In the genomic region with DNA sequence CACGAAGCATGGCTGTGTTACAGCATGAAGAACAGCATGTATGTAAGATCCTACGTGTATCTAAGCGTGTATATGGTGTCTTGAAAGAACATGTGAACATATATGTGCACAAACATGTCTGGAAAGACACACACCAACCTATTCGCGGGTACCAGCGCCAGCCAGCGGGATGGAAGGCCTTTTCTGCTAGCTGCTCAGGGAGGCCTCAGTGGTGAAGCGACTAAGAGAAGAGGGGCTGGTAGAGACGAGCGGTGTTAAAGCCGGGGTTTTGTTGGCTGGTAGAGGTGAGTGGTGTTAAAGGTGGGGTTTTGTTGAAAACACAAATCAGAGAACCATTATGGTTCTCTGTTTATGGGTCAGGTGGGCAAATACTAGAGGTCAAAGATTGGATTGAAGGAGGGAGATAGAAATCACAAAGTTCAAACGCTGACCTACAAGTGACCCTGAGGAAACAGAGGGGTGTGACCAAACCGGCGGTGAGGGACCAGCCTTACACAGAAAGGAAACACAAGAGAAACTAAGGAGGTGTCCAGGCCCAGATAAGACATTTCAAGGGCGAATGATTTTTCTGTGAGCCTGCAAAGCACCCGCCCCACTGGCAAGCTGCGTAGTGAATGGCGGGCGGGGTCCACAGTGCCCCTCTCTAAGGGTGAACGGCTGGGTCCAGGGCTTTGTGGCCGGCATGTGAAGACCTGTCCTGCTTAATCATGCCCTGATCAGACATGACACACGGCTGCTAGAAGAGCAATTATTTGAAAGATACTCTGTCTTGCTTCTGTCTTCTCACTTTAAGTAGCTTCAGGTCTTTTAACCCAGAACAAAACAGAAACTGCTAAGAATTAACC, we compare ENCODE assay signal across 1 cellular context.
TF ChIP-seq lines count a peak whose summit lies in the region.

No MANE protein-coding gene starts in this region.

TF ChIP-seq in IMR-90, 13 proteins besides CTCF, POLR2A, EP300 and RAD21:
- TF ChIP-seq MAFK (IDR thresholded peaks at IDR 0.05; ENCODE audit: low read depth, low read length) (no peak), CHD1 (IDR thresholded peaks at IDR 0.05; ENCODE audit: low read depth, low read length) (no peak), CEBPB (IDR thresholded peaks at IDR 0.05; ENCODE audit: low read depth, low read length) (no peak), FOS (IDR thresholded peaks at IDR 0.05; ENCODE audit: low read depth, low read length) (no peak), RCOR1 (IDR thresholded peaks at IDR 0.05; ENCODE audit: insufficient replicate concordance, low read length) (no peak), MXI1 (IDR thresholded peaks at IDR 0.05; ENCODE audit: borderline replicate concordance, low read depth, low read length) (no peak), RFX5 (IDR thresholded peaks at IDR 0.05; ENCODE audit: low read depth, low read length) (no peak), NFE2L2 (IDR thresholded peaks at IDR 0.05; ENCODE audit: low read depth, low read length) (no peak), BHLHE40 (IDR thresholded peaks at IDR 0.05; ENCODE audit: low read depth, low read length) (no peak), SMC3 (IDR thresholded peaks at IDR 0.05; ENCODE audit: low read depth, low read length) (no peak), MAZ (IDR thresholded peaks at IDR 0.05; ENCODE audit: borderline replicate concordance, low read depth, low read length) (no peak)
- TF ChIP-seq, protein P1, sequence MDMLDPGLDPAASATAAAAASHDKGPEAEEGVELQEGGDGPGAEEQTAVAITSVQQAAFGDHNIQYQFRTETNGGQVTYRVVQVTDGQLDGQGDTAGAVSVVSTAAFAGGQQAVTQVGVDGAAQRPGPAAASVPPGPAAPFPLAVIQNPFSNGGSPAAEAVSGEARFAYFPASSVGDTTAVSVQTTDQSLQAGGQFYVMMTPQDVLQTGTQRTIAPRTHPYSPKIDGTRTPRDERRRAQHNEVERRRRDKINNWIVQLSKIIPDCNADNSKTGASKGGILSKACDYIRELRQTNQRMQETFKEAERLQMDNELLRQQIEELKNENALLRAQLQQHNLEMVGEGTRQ (IDR thresholded peaks at IDR 0.05; ENCODE audit: low read depth, low read length), result no peak
- TF ChIP-seq, protein P2, sequence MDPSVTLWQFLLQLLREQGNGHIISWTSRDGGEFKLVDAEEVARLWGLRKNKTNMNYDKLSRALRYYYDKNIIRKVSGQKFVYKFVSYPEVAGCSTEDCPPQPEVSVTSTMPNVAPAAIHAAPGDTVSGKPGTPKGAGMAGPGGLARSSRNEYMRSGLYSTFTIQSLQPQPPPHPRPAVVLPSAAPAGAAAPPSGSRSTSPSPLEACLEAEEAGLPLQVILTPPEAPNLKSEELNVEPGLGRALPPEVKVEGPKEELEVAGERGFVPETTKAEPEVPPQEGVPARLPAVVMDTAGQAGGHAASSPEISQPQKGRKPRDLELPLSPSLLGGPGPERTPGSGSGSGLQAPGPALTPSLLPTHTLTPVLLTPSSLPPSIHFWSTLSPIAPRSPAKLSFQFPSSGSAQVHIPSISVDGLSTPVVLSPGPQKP (IDR thresholded peaks at IDR 0.05; ENCODE audit: borderline replicate concordance, low read depth, low read length), result no peak
TF ChIP-seq in IMR-90: peak in this region for 0.
